Comparison of ENCODE assay signal across 2 cellular contexts in genomic region chr6:151524059-151524458, GRCh38.
TF ChIP-seq lines count a peak whose summit lies in the region.

No MANE protein-coding gene starts in this region.

TF ChIP-seq in HepG2, 621 proteins besides CTCF, POLR2A, EP300 and RAD21:
- TF ChIP-seq ZNF276 (CRISPR knock-in tag; IDR thresholded peaks at IDR 0.05; ENCODE audit: low read depth): no peak
- TF ChIP-seq TP53 (CRISPR knock-in tag; conservative IDR thresholded peaks at IDR 0.05): peak; percentile 99
- no peak for TF ChIP-seq ZBTB10 (CRISPR knock-in tag; IDR thresholded peaks at IDR 0.05; ENCODE audit: borderline replicate concordance)
- TF ChIP-seq ZNF780A (CRISPR knock-in tag; IDR thresholded peaks at IDR 0.05): peak; percentile 91
- no peak for TF ChIP-seq MED8 (CRISPR knock-in tag; IDR thresholded peaks at IDR 0.05; ENCODE audit: insufficient replicate concordance)
- TF ChIP-seq KLF12 (CRISPR knock-in tag; IDR thresholded peaks at IDR 0.05; ENCODE audit: borderline replicate concordance): no peak

TF ChIP-seq in K562, 482 proteins besides CTCF, POLR2A, EP300 and RAD21:
- TF ChIP-seq TBL1XR1 (IDR thresholded peaks at IDR 0.05; ENCODE audit: low read length in 2 of 2): no peak
- no peak for TF ChIP-seq MYC (IDR thresholded peaks at IDR 0.05; ENCODE audit: low read depth, low read length)
- TF ChIP-seq MYC (CRISPR knock-in tag; IDR thresholded peaks at IDR 0.05; ENCODE audit: borderline replicate concordance, low read depth): no peak
- no peak for TF ChIP-seq SAFB (IDR thresholded peaks at IDR 0.05; ENCODE audit: borderline replicate concordance, low read depth, low read length)
- TF ChIP-seq CLOCK (CRISPR knock-in tag; IDR thresholded peaks at IDR 0.05; ENCODE audit: borderline replicate concordance): no peak
- TF ChIP-seq VEZF1 (CRISPR knock-in tag; IDR thresholded peaks at IDR 0.05): no peak
- TF ChIP-seq MCM2 (IDR thresholded peaks at IDR 0.05; ENCODE audit: low read depth): no peak
- TF ChIP-seq NR0B1 (IDR thresholded peaks at IDR 0.05; ENCODE audit: partially characterized antibody): no peak
- TF ChIP-seq NFIX (CRISPR knock-in tag; IDR thresholded peaks at IDR 0.05; ENCODE audit: low read depth): no peak
- peak; percentile 53 for TF ChIP-seq ZFP36 (IDR thresholded peaks at IDR 0.05; ENCODE audit: low read depth, low read length, partially characterized antibody)
- no peak for TF ChIP-seq ZKSCAN3 (CRISPR knock-in tag; IDR thresholded peaks at IDR 0.05)
- TF ChIP-seq TRIM24 (IDR thresholded peaks at IDR 0.05): 0 out of 4 replicates have a peak, but pooled peaks of 1 of the 2 experiments have one; percentile 21
- TF ChIP-seq ARID2 (IDR thresholded peaks at IDR 0.05): no peak
- no peak for TF ChIP-seq TCF3 (CRISPR knock-in tag; IDR thresholded peaks at IDR 0.05)
- no peak for TF ChIP-seq NCOA6 (IDR thresholded peaks at IDR 0.05)
- no peak for TF ChIP-seq ESRRA (IDR thresholded peaks at IDR 0.05; ENCODE audit: borderline replicate concordance, low read depth)
- no peak for TF ChIP-seq DDX20 (tag; IDR thresholded peaks at IDR 0.05; ENCODE audit: low read depth)
- no peak for TF ChIP-seq KHSRP (IDR thresholded peaks at IDR 0.05)
- TF ChIP-seq NFATC3 (IDR thresholded peaks at IDR 0.05): no peak
- TF ChIP-seq ELK3 (CRISPR knock-in tag; IDR thresholded peaks at IDR 0.05): no peak
- 0 out of 2 replicates have a peak, but pooled peaks have one; percentile 25 for TF ChIP-seq CBFA2T3 (IDR thresholded peaks at IDR 0.05)
- TF ChIP-seq ATF3 (IDR thresholded peaks at IDR 0.05): no peak
- no peak for TF ChIP-seq ATF3 (CRISPR knock-in tag; conservative IDR thresholded peaks at IDR 0.05)
- TF ChIP-seq ZNF780A (CRISPR knock-in tag; IDR thresholded peaks at IDR 0.05): no peak
- no peak for TF ChIP-seq NCOA2 (IDR thresholded peaks at IDR 0.05; ENCODE audit: partially characterized antibody in 2 of 2)
- no peak for TF ChIP-seq SP1 (CRISPR knock-in tag; IDR thresholded peaks at IDR 0.05)
